11 cellular contexts compared by ENCODE assay signal in genomic region chr11:129605815-129606214, GRCh38.
DNase-seq lines count a peak whose midpoint lies in the region; ATAC-seq and TF ChIP-seq lines count a peak whose summit lies in the region.
"Had no signal": no experiment of that assay in that cellular context is flagged by ENCODE, and none has a peak within 500 bp of the region (broad histone marks: within the 10 kb centered on the region; RNA-seq: fewer than 3 reads in every experiment).

No MANE protein-coding gene starts in this region.

- H3K36me3 ChIP-seq in esophagus (ENCODE audit: control insufficient read depth in 2 of 2, insufficient read depth in 2 of 2, low read length in 1 of 2): no peaks in the 10 kb centered on the region

- no peaks in the 10 kb centered on the region for H3K9me3 ChIP-seq in esophagus (ENCODE audit: control insufficient read depth in 2 of 2, insufficient read depth in 1 of 2, low read depth in 1 of 2, low read length in 1 of 2)
- H3K9me3 ChIP-seq: A549 had no signal

- in situ Hi-C loops in GM13976 (cut with MboI; ENCODE audit: low sequenced_read_pairs, unreplicated experiment): no loop called here

- DNase-seq in NCI-H748 (lab: John Stamatoyannopoulos, UW; ENCODE audit: unreplicated experiment) (peak; percentile 48), NCI-H748 treated with DMSO at 0.1 percent for 48 hours (lab: John Stamatoyannopoulos, UW) (no peak), NCI-H510A (lab: John Stamatoyannopoulos, UW) (peak; percentile 50), GM13976 (ENCODE audit: low spot score) (no peak)
- DNase-seq: CD8-positive, alpha-beta T cell; GOT3; H9 had no signal

- peaks cover 0 to 12% of the 10 kb centered on the region in 2 donors for H3K4me1 ChIP-seq in esophagus (ENCODE audit: control insufficient read depth in 2 of 2, insufficient read depth in 2 of 2, low read length in 1 of 2)
- H3K4me1 ChIP-seq: A549 had no signal

- no peaks in the 10 kb centered on the region for H3K27me3 ChIP-seq in esophagus (ENCODE audit: control insufficient read depth in 1 of 2, insufficient read depth in 2 of 2, low read length in 2 of 2)

- H3K4me3 ChIP-seq in esophagus (ENCODE audit: low read depth in 1 of 2, low read length in 2 of 2): no peak overlapping the region
- H3K4me3 ChIP-seq: A549, GM12878 had no signal

- ATAC-seq in GM21576 (IDR thresholded peaks at IDR 0.05; ENCODE audit: unreplicated experiment): no peak
- ATAC-seq: A549; CD8-positive, alpha-beta T cell; GM12878 had no signal

- peak overlapping the region; percentile 55 to 57 for H3K27ac ChIP-seq in esophagus (ENCODE audit: low read depth in 2 of 2, low read length in 1 of 2)
- H3K27ac ChIP-seq: A549 had no signal

- no peak for TF ChIP-seq CTCF in GM13976 (IDR thresholded peaks at IDR 0.05; ENCODE audit: borderline replicate concordance, control extremely low read depth, extremely low read depth, insufficient read depth, missing control alignments)

Comparison
In these comparisons a context has a peak if more than half of its experiments do, and no peak if none do; other contexts are left out.
1. DNase-seq: peak in NCI-H748 (single experiment) and NCI-H510A (single experiment); none in NCI-H748 treated with DMSO at 0.1 percent for 48 hours (single experiment) and GM13976 (single experiment).